ENCODE assay signal across 8 cellular contexts in the genomic region with DNA sequence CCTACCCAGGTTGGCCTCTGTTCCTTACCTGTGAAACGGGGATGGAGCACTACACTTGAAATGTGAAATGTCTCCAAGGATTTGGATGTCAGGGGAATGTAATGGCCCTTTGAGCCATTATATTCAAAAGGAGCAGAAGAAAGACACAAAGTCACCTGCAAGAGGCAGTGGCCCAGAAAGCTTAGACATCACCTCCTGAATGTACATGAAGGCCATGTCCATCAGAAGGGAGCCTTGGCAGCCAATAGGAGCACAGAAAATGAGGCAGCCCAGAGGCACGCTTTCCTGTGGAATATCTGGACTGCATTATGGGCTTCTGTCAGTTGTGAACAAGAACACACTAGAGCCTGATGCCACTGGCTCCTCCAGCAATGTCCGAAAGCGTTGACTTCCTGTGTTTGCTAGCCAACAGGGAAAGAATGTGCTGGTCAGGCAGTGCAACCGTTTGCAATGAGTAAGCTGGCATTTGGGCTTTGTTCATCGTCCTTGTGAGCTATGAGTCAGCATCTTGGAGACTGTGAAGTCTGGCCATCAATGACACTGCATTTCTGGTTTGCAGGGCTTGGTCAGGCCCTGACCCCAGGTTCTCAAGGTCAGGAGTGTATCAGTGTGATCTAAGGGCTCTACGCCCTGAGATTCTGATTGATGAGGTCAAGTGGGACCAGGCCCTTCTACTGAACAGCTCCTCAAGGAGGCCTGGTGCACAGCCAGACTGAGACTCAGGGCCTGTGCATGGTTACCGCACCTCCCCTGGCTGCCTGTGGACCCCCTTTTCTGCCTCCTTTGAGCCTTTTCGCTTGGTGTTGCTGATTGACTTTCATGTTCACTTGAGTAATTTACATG.
DNase-seq lines count a peak whose midpoint lies in the region; ATAC-seq and TF ChIP-seq lines count a peak whose summit lies in the region.

No MANE protein-coding gene starts in this region.

- peaks cover 4% of the 10 kb centered on the region for H3K4me1 ChIP-seq in NT2/D1 (ENCODE audit: insufficient read depth, insufficient read length)
- peaks cover 5 to 12% (median 12%) of the 10 kb centered on the region in 4 donors for H3K4me1 ChIP-seq in esophagus muscularis mucosa
- peaks cover 96% of the 10 kb centered on the region in 2 experiments for H3K4me1 ChIP-seq in neutrophil (ENCODE audit: control insufficient read depth in 1 of 2, insufficient read depth in 1 of 2, low read depth in 1 of 2, low read length in 1 of 2)

- peaks cover 68% of the 10 kb centered on the region for H3K4me1 Mint-ChIP-seq in CD14-positive monocyte

- peak; percentile 91 for DNase-seq in CD14-positive monocyte (ENCODE audit: low spot score)
- peak; percentile 16 for DNase-seq in NT2/D1 (ENCODE audit: low read depth, low spot score)
- DNase-seq in esophagus muscularis mucosa (ENCODE audit: extremely low spot score), result no peak
- DNase-seq in stimulated activated CD4-positive, alpha-beta T cell treated with anti-CD3 and anti-CD28 coated beads, Interleukin-12 subunit alpha, Interleukin-12 subunit beta, amount 100 ng/mL, for 4 hours, result no peak
- no peak for DNase-seq in cerebellar nuclear complex (lab: John Stamatoyannopoulos, UW)
- DNase-seq in activated CD4-positive, alpha-beta T cell treated with anti-CD3 and anti-CD28 coated beads for 4 hours, result no peak

- no peak overlapping the region for H3K4me3 Mint-ChIP-seq in CD14-positive monocyte

- no peak overlapping the region for H3K9ac ChIP-seq in NT2/D1 (ENCODE audit: insufficient read length, low read depth)

- peaks cover 0 to 17% (median 6%) of the 10 kb centered on the region in 3 donors for H3K27me3 Mint-ChIP-seq in CD14-positive monocyte (ENCODE audit: low read depth in 3 of 3)

- peaks cover 0 to 6% (median 0%) of the 10 kb centered on the region in 7 donors for H3K9me3 Mint-ChIP-seq in CD14-positive monocyte

- no peak for TF ChIP-seq CTCF in CD14-positive monocyte (IDR thresholded peaks at IDR 0.05)
- TF ChIP-seq CTCF in esophagus muscularis mucosa (IDR thresholded peaks at IDR 0.05), result no peak
- TF ChIP-seq CTCF in neutrophil (IDR thresholded peaks at IDR 0.05), result no peak

- no peaks in the 10 kb centered on the region for H3K36me3 ChIP-seq in NT2/D1 (ENCODE audit: insufficient read depth, insufficient read length, low read length)
- H3K36me3 ChIP-seq in esophagus muscularis mucosa, result no peaks in the 10 kb centered on the region
- H3K36me3 ChIP-seq in neutrophil, result no peaks in the 10 kb centered on the region

- no peak overlapping the region for H3K4me3 ChIP-seq in NT2/D1 (ENCODE audit: insufficient read length, low read depth)
- no peak overlapping the region for H3K4me3 ChIP-seq in esophagus muscularis mucosa
- H3K4me3 ChIP-seq in neutrophil (ENCODE audit: low read depth in 1 of 2, low read length in 1 of 2), result peak overlapping the region; percentile 3 to 19

- TF ChIP-seq POLR2A in esophagus muscularis mucosa (IDR thresholded peaks at IDR 0.05; ENCODE audit: low read depth), result no peak

- intact Hi-C loops in CD14-positive monocyte (cut with micrococcal nuclease), result loop anchor here (5.0 to 10.0 kb wide), 3 partner anchors 46 to 501 kb away; no protein-coding TSS in a partner anchor
- intact Hi-C loops in esophagus muscularis mucosa (cut with DNase I), result no loop called here

- H3K27ac Mint-ChIP-seq in CD14-positive monocyte, result peak overlapping the region; percentile 10 to 88 (median 72)

- no peaks in the 10 kb centered on the region for H3K9me3 ChIP-seq in NT2/D1 (ENCODE audit: insufficient read depth, low read length)
- H3K9me3 ChIP-seq in esophagus muscularis mucosa, result no peaks in the 10 kb centered on the region
- no peaks in the 10 kb centered on the region for H3K9me3 ChIP-seq in neutrophil

- no peak for TF ChIP-seq EP300 in esophagus muscularis mucosa (IDR thresholded peaks at IDR 0.05)

- H3K27me3 ChIP-seq in NT2/D1 (ENCODE audit: insufficient read depth, insufficient read length) (no peaks in the 10 kb centered on the region), esophagus muscularis mucosa (no peaks in the 10 kb centered on the region), neutrophil (no peaks in the 10 kb centered on the region)

- ATAC-seq in HG02885 (IDR thresholded peaks at IDR 0.05; ENCODE audit: poor library complexity, unreplicated experiment), result no peak

- H3K27ac ChIP-seq in esophagus muscularis mucosa (replicated peaks in 1 of 4) (peak overlapping the region; percentile 45 to 69 (median 67)), neutrophil (peak overlapping the region; percentile 88)

- WGBS in esophagus muscularis mucosa, result 95% methylated on average over 4 of the region's 9 CpGs

- no peaks in the 10 kb centered on the region for H3K36me3 Mint-ChIP-seq in CD14-positive monocyte

Comparison
In these comparisons a context has a peak if more than half of its experiments do, and no peak if none do; other contexts are left out.
1. DNase-seq: peak in CD14-positive monocyte (single experiment) and NT2/D1 (single experiment); none in esophagus muscularis mucosa (single experiment), stimulated activated CD4-positive, alpha-beta T cell treated with anti-CD3 and anti-CD28 coated beads, Interleukin-12 subunit alpha, Interleukin-12 subunit beta, amount 100 ng/mL, for 4 hours (single experiment), cerebellar nuclear complex (0 of 2) and activated CD4-positive, alpha-beta T cell treated with anti-CD3 and anti-CD28 coated beads for 4 hours (0 of 2).
2. H3K4me3 ChIP-seq: peak in neutrophil (2 of 2); none in NT2/D1 (single experiment) and esophagus muscularis mucosa (0 of 4).